ENCODE assay signal across 12 cellular contexts in genomic region chrX:115563633-115564182, GRCh38. TPM values are rescaled to one million over a fixed set of nuclear protein-coding genes. Genes with fewer than 3 reads are reported as not detected.
A peak's percentile ranks its signal among the peaks of the same experiment; 100 is the strongest.
DNase-seq lines count a peak whose midpoint lies in the region; ATAC-seq, FAIRE-seq and TF ChIP-seq lines count a peak whose summit lies in the region.
"Had no signal": no experiment of that assay in that cellular context is flagged by ENCODE, and none has a peak within 500 bp of the region (broad histone marks: within the 10 kb centered on the region; RNA-seq: fewer than 3 reads in every experiment).

No MANE protein-coding gene starts in this region.

- no peak overlapping the region for H3K27ac Mint-ChIP-seq in T-cell
- H3K27ac Mint-ChIP-seq: activated CD8-positive, alpha-beta memory T cell treated with anti-CD3 and anti-CD28 coated beads, Interleukin-2, amount 10 ng/mL, durations not matched to agents 7 days and 5 days had no signal

- CTCF ChIA-PET in T-cell (lab: Charles Lee), result interaction anchor here in 1 of 2 donors (0.6 kb wide), 1 partner anchor 15 kb away, joined by 4 read pairs; no protein-coding TSS in a partner anchor

- no peak overlapping the region for H3K4me3 ChIP-seq in body of pancreas
- peak overlapping the region; percentile 19 to 82 for H3K4me3 ChIP-seq in kidney (ENCODE audit: low read length in 2 of 2)
- no peak overlapping the region for H3K4me3 ChIP-seq in tibial nerve

- no peaks in the 10 kb centered on the region for H3K9me3 Mint-ChIP-seq in T-cell

- peak in 2 of 7 experiments; percentile 5 to 10 for TF ChIP-seq CTCF in body of pancreas (IDR thresholded peaks at IDR 0.05)
- no peak for TF ChIP-seq CTCF in kidney (IDR thresholded peaks at IDR 0.05; ENCODE audit: borderline replicate concordance, extremely low read depth, insufficient read depth)
- TF ChIP-seq CTCF in tibial nerve (IDR thresholded peaks at IDR 0.05), result no peak

- peaks cover 0 to 3% (median 0%) of the 10 kb centered on the region in 3 donors for H3K4me1 Mint-ChIP-seq in T-cell
- H3K4me1 Mint-ChIP-seq: activated CD8-positive, alpha-beta memory T cell treated with anti-CD3 and anti-CD28 coated beads, Interleukin-2, amount 10 ng/mL, durations not matched to agents 7 days and 5 days had no signal

- POLR2A ChIA-PET in T-cell (lab: Charles Lee), result no interaction called here

- ATAC-seq in body of pancreas (no peak), T-cell (replicated peaks in 1 of 4) (no peak)
- ATAC-seq: activated CD8-positive, alpha-beta memory T cell treated with anti-CD3 and anti-CD28 coated beads, Interleukin-2, amount 10 ng/mL, durations not matched to agents 7 days and 5 days had no signal

- H3K36me3 ChIP-seq in body of pancreas (replicated peaks in 1 of 2; ENCODE audit: insufficient read depth in 1 of 2, low read depth in 2 of 2) (no peaks in the 10 kb centered on the region), kidney (ENCODE audit: control insufficient read depth in 1 of 2, insufficient read depth in 2 of 2, low read length in 2 of 2) (no peaks in the 10 kb centered on the region), tibial nerve (no peaks in the 10 kb centered on the region)

- FAIRE-seq in kidney (lab: Jason Lieb, UNC) (no peak), GM12891 (lab: Jason Lieb, UNC) (no peak)

- H3K9me3 ChIP-seq in body of pancreas (no peaks in the 10 kb centered on the region), kidney (ENCODE audit: control insufficient read depth in 1 of 2, low read length in 2 of 2) (no peaks in the 10 kb centered on the region), tibial nerve (no peaks in the 10 kb centered on the region)

- H3K27me3 ChIP-seq in body of pancreas (no peaks in the 10 kb centered on the region), tibial nerve (peaks cover 0 to 40% of the 10 kb centered on the region in 2 donors)

- peaks cover 35% of the 10 kb centered on the region for H3K4me1 ChIP-seq in body of pancreas
- peaks cover 2 to 3% of the 10 kb centered on the region in 2 donors for H3K4me1 ChIP-seq in kidney (ENCODE audit: control insufficient read depth in 1 of 2, insufficient read depth in 1 of 2, low read depth in 1 of 2, low read length in 2 of 2)
- H3K4me1 ChIP-seq in tibial nerve, result peaks cover 0 to 17% (median 0%) of the 10 kb centered on the region in 4 donors

- H3K4me3 Mint-ChIP-seq in T-cell, result no peak overlapping the region
- H3K4me3 Mint-ChIP-seq: activated CD8-positive, alpha-beta memory T cell treated with anti-CD3 and anti-CD28 coated beads, Interleukin-2, amount 10 ng/mL, durations not matched to agents 7 days and 5 days had no signal

- peak overlapping the region in 3 of 4 donors; percentile 40 to 89 (median 49) for H3K27ac ChIP-seq in body of pancreas
- H3K27ac ChIP-seq in kidney (ENCODE audit: low read depth in 2 of 2, low read length in 2 of 2), result peak overlapping the region; percentile 32 to 95
- peak overlapping the region in 3 of 4 donors; percentile 81 to 95 (median 91) for H3K27ac ChIP-seq in tibial nerve

- intact Hi-C loops in body of pancreas (cut with DNase I) (no loop called here), kidney (cut with DNase I) (no loop called here)

- no peaks in the 10 kb centered on the region for H3K36me3 Mint-ChIP-seq in T-cell
- H3K36me3 Mint-ChIP-seq: activated CD8-positive, alpha-beta memory T cell treated with anti-CD3 and anti-CD28 coated beads, Interleukin-2, amount 10 ng/mL, durations not matched to agents 7 days and 5 days had no signal

- no peak for TF ChIP-seq POLR2A in body of pancreas (IDR thresholded peaks at IDR 0.05)
- no peak for TF ChIP-seq POLR2A in tibial nerve (IDR thresholded peaks at IDR 0.05)
- TF ChIP-seq POLR2A in GM12891 (IDR thresholded peaks at IDR 0.05; ENCODE audit: low read depth, low read length), result no peak

- peak overlapping the region in 1 of 2 donors; percentile 12 for H3K9ac ChIP-seq in kidney (ENCODE audit: low read length in 2 of 2)

- DNase-seq in NCI-H82 (lab: John Stamatoyannopoulos, UW), result peak; percentile 0
- DNase-seq in NCI-H82 treated with DMSO at 0.1 percent for 48 hours (lab: John Stamatoyannopoulos, UW; ENCODE audit: unreplicated experiment), result no peak
- no peak for DNase-seq in body of pancreas
- no peak for DNase-seq in kidney
- DNase-seq in tibial nerve (ENCODE audit: low spot score in 2 of 2), result no peak
- DNase-seq in cerebellar cortex (ENCODE audit: low spot score), result no peak
- DNase-seq in T-cell, result no peak
- DNase-seq in GM12891 (ENCODE audit: insufficient read length, low spot score), result no peak
- DNase-seq: activated CD8-positive, alpha-beta memory T cell treated with anti-CD3 and anti-CD28 coated beads, Interleukin-2, amount 10 ng/mL, durations not matched to agents 7 days and 5 days; NCI-H226; stimulated activated CD4-positive, alpha-beta T cell treated with anti-CD3 and anti-CD28 coated beads, Interleukin-4, amount 100 ng/mL, for 1 hour; SW 1271 had no signal

- peaks cover 6 to 46% of the 10 kb centered on the region in 2 donors for H3K27me3 Mint-ChIP-seq in T-cell

- no peak for TF ChIP-seq EP300 in tibial nerve (IDR thresholded peaks at IDR 0.05)

- WGBS in body of pancreas, 2 donors, result 34 to 43% methylated on average over 4 of the region's 4 CpGs
- 45 to 47% methylated on average over 4 of the region's 4 CpGs for WGBS in tibial nerve, 2 donors

TF ChIP-seq in GM12891, 5 proteins besides CTCF, POLR2A, EP300 and RAD21:
- TF ChIP-seq POLR2AphosphoS5 (IDR thresholded peaks at IDR 0.05; ENCODE audit: low read depth, low read length) (no peak), TAF1 (IDR thresholded peaks at IDR 0.05; ENCODE audit: low read depth, low read length) (no peak), POU2F2 (IDR thresholded peaks at IDR 0.05; ENCODE audit: low read depth, low read length) (no peak), PAX5 (IDR thresholded peaks at IDR 0.05; ENCODE audit: insufficient read depth, low read length, severe bottlenecking) (no peak), SPI1 (IDR thresholded peaks at IDR 0.05; ENCODE audit: low read depth, low read length) (no peak)

RNA-seq across cellular contexts. Expression of gene PLS3, which starts 2.7 kb away (rescaled TPM):
- 10 to 100 TPM; 34.8 to 47.5 TPM for total RNA-seq in body of pancreas
- 110 TPM for total RNA-seq in kidney
- 97.4 TPM for polyA plus RNA-seq in kidney (ENCODE audit: insufficient read depth, low read depth, low replicate concordance)
- 10 to 100 TPM; 60.9 to 93.8 (median 82.4) TPM for total RNA-seq in tibial nerve
- 1 to 10 TPM in 1 of 5 donors, under 1 TPM in 4; 0.30 to 1.3 (median 0.73) TPM for total RNA-seq in T-cell
- polyA plus RNA-seq in GM12891 (2012; ENCODE audit: low read depth, missing spikeins), result 1.1 TPM

Comparison
In these comparisons a context has a peak if more than half of its experiments do, and no peak if none do; other contexts are left out.
1. H3K4me3 ChIP-seq: peak in kidney (2 of 2); none in body of pancreas (0 of 2) and tibial nerve (0 of 4).
2. RNA of gene PLS3, which starts 2.7 kb away (total RNA-seq): 110 TPM in kidney (single experiment), 60.9 to 93.8 TPM in tibial nerve and 34.8 to 47.5 TPM in body of pancreas; 0.30 to 1.3 TPM in T-cell; every median in the first group is over 10 times any median in the second.
3. Peak in every context shown above with its lines, with median percentiles within 50 percentile points of each other: H3K27ac ChIP-seq.